Comparison of ENCODE assay signal across 9 cellular contexts in genomic region chr11:117814766-117815261, GRCh38. TPM values are rescaled to one million over a fixed set of nuclear protein-coding genes. Genes with fewer than 3 reads are reported as not detected.
DNase-seq lines count a peak whose midpoint lies in the region; ATAC-seq lines count a peak whose summit lies in the region.
"Had no signal": no experiment of that assay in that cellular context is flagged by ENCODE, and none has a peak within 500 bp of the region (broad histone marks: within the 10 kb centered on the region; RNA-seq: fewer than 3 reads in every experiment).

No MANE protein-coding gene starts in this region.

- ATAC-seq in GM21737 (IDR thresholded peaks at IDR 0.05; ENCODE audit: unreplicated experiment) (peak; percentile 35), HG03039 (IDR thresholded peaks at IDR 0.05; ENCODE audit: unreplicated experiment) (no peak)

- DNase-seq in ELF-1 (ENCODE audit: low read depth, low spot score) (peak; percentile 69), MV-4-11 (lab: John Stamatoyannopoulos, UW) (peak; percentile 80), dermis blood vessel endothelial cell (peak; percentile 23), pons (ENCODE audit: low spot score) (peak; percentile 58), NCI-H1694 treated with DMSO at 0.1 percent for 48 hours (lab: John Stamatoyannopoulos, UW) (no peak)
- DNase-seq in activated CD4-positive, CD25-positive, alpha-beta regulatory T cell treated with anti-CD3 and anti-CD28 coated beads, Interleukin-2, amount 50 U/mL, for 72 hours, result peak; percentile 79

RNA-seq across cellular contexts. Expression of gene FXYD2, which starts 9.7 kb away (rescaled TPM):
- 0.74 and 4.6 TPM in 2 replicates for total RNA-seq in dermis blood vessel endothelial cell
- total RNA-seq: LHCN-M2 had no signal

RNA-seq across cellular contexts. Expression of gene DSCAML1, which starts 17.8 kb away (rescaled TPM):
- total RNA-seq in dermis blood vessel endothelial cell, result under 0.01 TPM in 1 of 2 replicates, not detected in the other
- total RNA-seq: LHCN-M2 had no signal
